ENCODE assay signal across 15 cellular contexts in the genomic region with DNA sequence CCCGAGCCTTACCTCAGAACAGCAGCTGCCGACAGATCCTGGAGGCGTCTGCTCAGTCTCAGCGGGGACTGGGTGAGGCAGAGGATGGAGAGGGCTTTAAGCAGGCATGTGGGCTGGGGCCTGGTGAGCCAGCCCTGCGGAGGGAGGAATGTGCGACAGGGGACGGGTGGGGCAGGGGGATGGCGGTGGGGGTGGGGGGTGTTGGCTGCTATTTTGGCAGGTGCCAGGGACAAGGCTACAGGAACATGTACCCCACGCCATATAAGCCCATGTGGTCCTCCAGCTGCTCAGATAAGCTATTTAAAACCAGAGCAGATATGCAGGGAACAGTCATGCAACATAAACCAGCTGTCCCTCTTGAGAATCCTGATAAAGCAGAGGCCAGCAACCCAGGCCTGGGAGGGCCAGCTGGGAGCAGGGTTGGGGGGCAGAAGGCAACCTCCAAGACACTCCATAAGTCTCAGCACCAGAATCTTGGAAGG. TPM values are rescaled to one million over a fixed set of nuclear protein-coding genes. Genes with fewer than 3 reads are reported as not detected.
DNase-seq lines count a peak whose midpoint lies in the region; TF ChIP-seq lines count a peak whose summit lies in the region.
"Had no signal": no experiment of that assay in that cellular context is flagged by ENCODE, and none has a peak within 500 bp of the region (broad histone marks: within the 10 kb centered on the region; RNA-seq: fewer than 3 reads in every experiment).

A gene (minus strand): TSS at position 70 of the 482 bp plus-strand sequence. CDS start 4,426 bp downstream, outside the sequence.

- 74% methylated on average over 7 of the region's 9 CpGs for WGBS in HUES64
- 37% methylated on average over 9 of the region's 9 CpGs for WGBS in hepatocyte (ENCODE audit: low lambda C conversion rate, missing lambda C conversion rate)
- WGBS in ovary, 3 donors = 17 to 24% (median 18%) methylated on average over 9 of the region's 9 CpGs

- H3K27ac ChIP-seq in HUES64 (ENCODE audit: low read depth, low read length) (peak within 1 kb of the TSS; percentile 98), angular gyrus (ENCODE audit: low read depth, low read length) (peak within 1 kb of the TSS; percentile 59), hepatocyte (no peak within 1 kb of the TSS), ovary (no peak within 1 kb of the TSS)
- H3K27ac ChIP-seq: C4-2B, sigmoid colon had no signal

- peak; percentile 53 for DNase-seq in hepatocyte (ENCODE audit: low spot score)
- DNase-seq in skeletal muscle cell (ENCODE audit: low read depth) = no peak
- DNase-seq in GF-D8 (lab: John Stamatoyannopoulos, UW) = no peak
- DNase-seq in GM19240 (ENCODE audit: insufficient read length, low spot score) = no peak
- no peak for DNase-seq in foreskin melanocyte
- DNase-seq in ovary = no peak
- DNase-seq: activated naive CD8-positive, alpha-beta T cell treated with anti-CD3 and anti-CD28 coated beads, Interleukin-2, amount 10 ng/mL, durations not matched to agents 7 days and 5 days; KG1; naive B cell; NCI-H1930; sigmoid colon had no signal

- no peaks in the 10 kb centered on the region for H4K20me1 ChIP-seq in hepatocyte (ENCODE audit: insufficient read depth, poor library complexity, severe bottlenecking)

- no peaks in the 10 kb centered on the region for H3K79me2 ChIP-seq in hepatocyte

- no peaks in the 10 kb centered on the region for H3K9me2 ChIP-seq in hepatocyte (replicated peaks; ENCODE audit: insufficient read depth)

- no peaks in the 10 kb centered on the region for H3K36me3 ChIP-seq in HUES64 (ENCODE audit: insufficient read depth, low read length)
- no peaks in the 10 kb centered on the region for H3K36me3 ChIP-seq in hepatocyte (replicated peaks; ENCODE audit: insufficient read depth, low read depth)
- no peaks in the 10 kb centered on the region for H3K36me3 ChIP-seq in ovary
- H3K36me3 ChIP-seq: sigmoid colon had no signal

- H3K27me3 ChIP-seq in HUES64 (ENCODE audit: insufficient read depth, low read length) = no peaks in the 10 kb centered on the region
- no peaks in the 10 kb centered on the region for H3K27me3 ChIP-seq in hepatocyte
- H3K27me3 ChIP-seq in ovary = no peaks in the 10 kb centered on the region

- no peak within 1 kb of the TSS for H2AFZ ChIP-seq in hepatocyte

- TF ChIP-seq EP300 in ovary (IDR thresholded peaks at IDR 0.05) = no peak

- peak within 1 kb of the TSS; percentile 69 for H3K9ac ChIP-seq in HUES64 (ENCODE audit: low read depth, low read length)

- H3K4me1 ChIP-seq in HUES64 (ENCODE audit: insufficient read depth, low read length) (peaks cover 33% of the 10 kb centered on the region), hepatocyte (ENCODE audit: insufficient read depth) (peaks cover 19% of the 10 kb centered on the region), ovary (ENCODE audit: insufficient read depth) (peaks cover 1% of the 10 kb centered on the region)
- H3K4me1 ChIP-seq: sigmoid colon had no signal

- no peak for TF ChIP-seq POLR2A in ovary (IDR thresholded peaks at IDR 0.05)

- peak within 1 kb of the TSS; percentile 48 for H3K4me2 ChIP-seq in hepatocyte

- intact Hi-C loops in ovary (cut with DNase I) = no loop called here

- H3K4me3 ChIP-seq in HUES64 (ENCODE audit: low read length) = peak within 1 kb of the TSS; percentile 36
- H3K4me3 ChIP-seq in hepatocyte = no peak within 1 kb of the TSS
- H3K4me3 ChIP-seq in skeletal muscle cell (ENCODE audit: low read depth, low read length) = peak within 1 kb of the TSS; percentile 53
- no peak within 1 kb of the TSS for H3K4me3 ChIP-seq in ovary
- H3K4me3 ChIP-seq: sigmoid colon had no signal

- TF ChIP-seq CTCF in hepatocyte (IDR thresholded peaks at IDR 0.05; ENCODE audit: poor library complexity) (no peak), ovary (IDR thresholded peaks at IDR 0.05) (no peak)

- no peaks in the 10 kb centered on the region for H3K9me3 ChIP-seq in HUES64 (ENCODE audit: insufficient read depth, low read depth, low read length)
- H3K9me3 ChIP-seq in hepatocyte (ENCODE audit: low read depth) = no peaks in the 10 kb centered on the region
- H3K9me3 ChIP-seq in ovary = no peaks in the 10 kb centered on the region
- H3K9me3 ChIP-seq: sigmoid colon had no signal

RNA-seq across cellular contexts. Expression of the gene that starts here (rescaled TPM):
- 3.1 TPM for polyA plus RNA-seq in HUES64 (2013, experiment 1 of 2)
- polyA plus RNA-seq in HUES64 (2013, experiment 2 of 2) = 3.8 TPM
- total RNA-seq in hepatocyte (22.3 and 25.9 TPM in 2 replicates), ovary (1 to 10 TPM in 2 of 7 donors, under 1 TPM in 4, not detected in 1; 0.11 to 2.8 (median 0.68) TPM)
- polyA plus RNA-seq in hepatocyte (33.5 and 55.1 TPM in 2 replicates), ovary (1 to 10 TPM; 1.6 to 2.3 TPM)
- total RNA-seq: activated naive CD8-positive, alpha-beta T cell treated with anti-CD3 and anti-CD28 coated beads, Interleukin-2, amount 10 ng/mL, durations not matched to agents 7 days and 5 days; subcutaneous adipose tissue had no signal

Comparison
In these comparisons a context has a peak if more than half of its experiments do, and no peak if none do; other contexts are left out.
1. RNA of the gene that starts here (polyA plus RNA-seq): 33.5 to 55.1 TPM in hepatocyte; 1.6 to 2.3 TPM in ovary; every median in the first group is over 10 times any median in the second.
2. H3K27ac ChIP-seq: peak in HUES64 (single experiment) and angular gyrus (single experiment); none in hepatocyte (single experiment) and ovary (0 of 2).
3. H3K4me3 ChIP-seq: peak in HUES64 (single experiment) and skeletal muscle cell (single experiment); none in hepatocyte (single experiment) and ovary (single experiment).